ENCODE assay signal across 8 cellular contexts in the genomic region with DNA sequence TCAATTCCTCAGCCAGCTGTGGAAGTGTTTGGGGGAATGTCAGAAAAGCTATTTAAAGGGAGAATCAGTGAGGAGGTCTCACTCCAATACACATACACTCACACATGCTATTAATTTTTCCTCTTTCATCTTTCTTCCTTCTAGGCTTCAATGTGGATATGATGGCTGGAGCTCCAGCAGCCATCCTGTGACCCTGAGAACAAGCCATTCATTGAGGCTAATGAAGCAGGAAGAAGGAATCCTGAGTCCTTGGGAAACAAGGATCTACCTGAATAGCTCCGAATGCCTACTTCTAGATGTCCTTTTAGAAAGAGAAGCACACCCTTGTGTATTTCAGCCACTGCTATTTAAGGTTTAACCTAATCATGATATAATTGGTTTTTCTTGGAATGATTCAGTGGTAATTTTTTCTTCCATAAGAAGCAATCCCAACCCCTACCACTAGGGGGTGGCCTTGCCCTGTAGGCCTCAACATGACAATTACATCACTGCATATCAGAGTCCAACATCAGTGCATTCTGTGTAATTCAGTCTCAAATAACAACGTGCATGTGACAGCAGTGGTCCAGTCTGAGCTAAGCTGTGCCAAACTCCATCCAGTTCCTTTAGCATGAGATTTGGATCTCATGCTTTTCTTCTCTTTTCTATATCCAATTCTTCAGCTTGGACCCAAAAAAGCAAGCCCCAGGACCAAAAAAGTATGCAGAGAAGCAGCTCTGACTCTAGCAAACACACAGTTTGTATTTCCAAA.
DNase-seq lines count a peak whose midpoint lies in the region; ATAC-seq and TF ChIP-seq lines count a peak whose summit lies in the region.

No MANE protein-coding gene starts in this region.

- peak; percentile 99 for TF ChIP-seq CTCF in choroid plexus epithelial cell (conservative IDR thresholded peaks at IDR 0.05; ENCODE audit: low read depth, low read length)
- peak; percentile 94 for TF ChIP-seq CTCF in lung (IDR thresholded peaks at IDR 0.05; ENCODE audit: control extremely low read depth, extremely low read depth)

- ATAC-seq in HG02981 (IDR thresholded peaks at IDR 0.05; ENCODE audit: unreplicated experiment): peak; percentile 36
- peak; percentile 80 for ATAC-seq in lung (ENCODE audit: insufficient read depth, low FRiP score)

- no peak overlapping the region for H3K27ac ChIP-seq in lung (ENCODE audit: low read depth in 1 of 2, low read length in 1 of 2)

- no peaks in the 10 kb centered on the region for H3K27me3 ChIP-seq in lung (ENCODE audit: control insufficient read depth, insufficient read depth)

- H3K9me3 ChIP-seq in lung (ENCODE audit: control insufficient read depth in 2 of 2, insufficient read depth in 1 of 2, low read length in 1 of 2): no peaks in the 10 kb centered on the region

- H3K4me3 ChIP-seq in choroid plexus epithelial cell (ENCODE audit: low read depth, low read length) (no peak overlapping the region), lung (no peak overlapping the region)

- WGBS in lung, 2 donors: 27 to 31% methylated on average over 2 of the region's 2 CpGs

- peaks cover 0 to 9% of the 10 kb centered on the region in 2 donors for H3K4me1 ChIP-seq in lung (ENCODE audit: control insufficient read depth in 2 of 2, insufficient read depth in 2 of 2, low read length in 2 of 2)

- no peaks in the 10 kb centered on the region for H3K36me3 ChIP-seq in lung (ENCODE audit: control insufficient read depth in 2 of 2, insufficient read depth in 2 of 2, low read length in 2 of 2)

- DNase-seq in SIG-M5 treated with dmso at 0.1 percent for 504 hours (lab: John Stamatoyannopoulos, UW; ENCODE audit: unreplicated experiment): peak; percentile 28
- DNase-seq in SIG-M5 (lab: John Stamatoyannopoulos, UW): no peak
- peak; percentile 22 for DNase-seq in NCI-H2171 (lab: John Stamatoyannopoulos, UW)
- DNase-seq in activated CD4-positive, alpha-beta T cell treated with anti-CD3 and anti-CD28 coated beads for 4 hours: peak; percentile 57 to 76
- DNase-seq in choroid plexus epithelial cell (ENCODE audit: low read depth): peak; percentile 94
- DNase-seq in lung (ENCODE audit: low spot score): peak; percentile 59
- DNase-seq in stimulated activated CD8-positive, alpha-beta memory T cell treated with anti-CD3 and anti-CD28 coated beads, Interleukin-15, amount 100 ng/mL, for 4 hours (ENCODE audit: low read depth in 2 of 2): peak; percentile 4 to 28
